In the genomic region with DNA sequence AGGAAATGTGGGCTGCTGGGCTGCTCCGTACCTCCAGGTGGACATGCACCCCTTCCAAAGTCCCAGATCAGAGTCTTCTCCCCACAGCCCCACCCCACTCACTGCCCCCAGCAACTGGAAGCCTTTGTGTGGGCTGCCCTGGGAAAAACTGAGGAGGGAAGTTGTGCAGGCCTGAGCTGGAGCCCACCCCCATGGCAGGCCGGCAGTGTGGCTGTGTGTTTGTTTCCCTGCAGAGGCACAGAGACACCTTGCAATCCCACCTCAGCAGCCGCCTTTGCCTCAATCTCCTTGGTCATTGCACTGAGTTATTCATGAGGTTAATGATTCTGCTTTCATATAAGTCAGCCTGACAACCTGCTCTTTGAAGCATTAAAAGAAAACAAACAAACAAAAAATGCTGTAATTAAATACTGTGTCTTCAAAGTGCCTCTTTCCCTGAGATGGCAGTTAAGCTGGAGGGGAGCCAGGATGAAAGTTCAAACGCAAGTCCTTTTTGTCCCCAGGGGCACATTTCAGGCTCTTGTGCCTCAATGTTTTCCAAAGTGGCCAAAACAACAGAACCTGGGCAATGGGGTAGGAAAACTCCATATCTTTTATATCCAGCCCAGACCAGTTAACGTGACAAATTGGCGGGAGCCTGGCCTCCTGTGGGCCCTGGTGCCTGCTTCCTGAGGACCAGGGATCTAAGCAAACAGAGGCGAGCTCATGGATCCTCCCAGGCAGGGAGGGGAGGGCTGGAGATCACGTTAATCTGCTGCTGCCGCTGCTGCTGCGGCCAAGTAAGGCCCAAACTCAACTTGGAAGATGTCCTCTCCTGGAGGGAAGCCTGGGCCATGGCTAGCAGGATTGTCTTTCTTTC, we compare ENCODE assay signal across 16 cellular contexts. TPM values are rescaled to one million over a fixed set of nuclear protein-coding genes. Genes with fewer than 3 reads are reported as not detected.
DNase-seq lines count a peak whose midpoint lies in the region; ATAC-seq and TF ChIP-seq lines count a peak whose summit lies in the region.
"Had no signal": no experiment of that assay in that cellular context is flagged by ENCODE, and none has a peak within 500 bp of the region (broad histone marks: within the 10 kb centered on the region; RNA-seq: fewer than 3 reads in every experiment).

No MANE protein-coding gene starts in this region.

- no peak overlapping the region; the same call in 1 of the 2 replicates for H3K14ac ChIP-seq in H9 (ENCODE audit: insufficient read depth, low read length)

- H3K27ac ChIP-seq in H9 (ENCODE audit: insufficient read length, low read depth, low read length) (no peak overlapping the region), WERI-Rb-1 (no peak overlapping the region), PC-3 (ENCODE audit: low read length) (no peak overlapping the region)
- H3K27ac ChIP-seq: SJCRH30, skin epidermis, suprapubic skin had no signal

- WGBS in H9 (ENCODE audit: extremely low coverage, insufficient read length, low lambda C conversion rate), result no CpG with 5 or more reads among the region's 10 CpGs

- H3K9ac ChIP-seq in H9 (ENCODE audit: extremely low read depth, insufficient read length, low read length), result no peak overlapping the region
- no peak overlapping the region for H3K9ac ChIP-seq in PC-3 (ENCODE audit: low read length)

- no peak overlapping the region for H2BK15ac ChIP-seq in H9 (ENCODE audit: low read depth, low read length)

- CTCF ChIA-PET in PC-3 (lab: Charles Lee), result no interaction called here

- H3K36me3 Mint-ChIP-seq in H9 (ENCODE audit: insufficient read depth in 1 of 3, low read depth in 3 of 3) (no peaks in the 10 kb centered on the region), nephron progenitor cell (ENCODE audit: low read depth) (no peaks in the 10 kb centered on the region)
- H3K36me3 Mint-ChIP-seq: activated naive CD8-positive, alpha-beta T cell had no signal

- H3K4me3 Mint-ChIP-seq in H9 (no peak overlapping the region), nephron progenitor cell (no peak overlapping the region)
- H3K4me3 Mint-ChIP-seq: activated naive CD8-positive, alpha-beta T cell; CD4-positive, alpha-beta T cell; central memory CD8-positive, alpha-beta T cell; IgD-negative memory B cell had no signal

- H2AK5ac ChIP-seq in H9 (ENCODE audit: insufficient read length, low read length), result no peak overlapping the region

- no peaks in the 10 kb centered on the region for H3K36me3 ChIP-seq in WERI-Rb-1
- H3K36me3 ChIP-seq in PC-3 (ENCODE audit: low read depth, low read length), result no peaks in the 10 kb centered on the region
- H3K36me3 ChIP-seq: SJCRH30, suprapubic skin had no signal

- H3K18ac ChIP-seq in H9 (ENCODE audit: insufficient read length, low read depth, low read length), result no peak overlapping the region

- no peaks in the 10 kb centered on the region for H3K79me1 ChIP-seq in H9 (ENCODE audit: insufficient read depth, low read depth, low read length, poor library complexity, severe bottlenecking)

- H2BK5ac ChIP-seq in H9 (ENCODE audit: insufficient read length, low read length), result no peak overlapping the region

- H3K27ac Mint-ChIP-seq in H9 (no peak overlapping the region), nephron progenitor cell (peak overlapping the region; percentile 83)
- H3K27ac Mint-ChIP-seq: activated naive CD8-positive, alpha-beta T cell; CD4-positive, alpha-beta T cell; IgD-negative memory B cell had no signal

- H3K27me3 ChIP-seq in H9 (ENCODE audit: insufficient read depth, low read length) (no peaks in the 10 kb centered on the region), WERI-Rb-1 (ENCODE audit: insufficient read depth, low read depth, severe bottlenecking) (no peaks in the 10 kb centered on the region), PC-3 (ENCODE audit: low read length) (no peaks in the 10 kb centered on the region)
- H3K27me3 ChIP-seq: suprapubic skin had no signal

- no TSS peak for BruUV-seq in PC-3 (replicated peaks; lab: Mats Ljungman, UMichigan)

- H2BK20ac ChIP-seq in H9 (ENCODE audit: low read depth, low read length, poor library complexity, severe bottlenecking), result no peak overlapping the region

- H3K23me2 ChIP-seq in H9 (ENCODE audit: insufficient read length, low read depth, low read length, poor library complexity, severe bottlenecking), result no peaks in the 10 kb centered on the region

- H3T11ph ChIP-seq in H9 (ENCODE audit: low read length), result no peak overlapping the region

- no peaks in the 10 kb centered on the region for H3K79me2 ChIP-seq in H9 (ENCODE audit: insufficient read depth, low read length)
- no peaks in the 10 kb centered on the region for H3K79me2 ChIP-seq in PC-3 (ENCODE audit: low read length)

- H4K91ac ChIP-seq in H9 (ENCODE audit: insufficient read length, low read depth, low read length), result no peak overlapping the region

- no peak overlapping the region for H3K4ac ChIP-seq in H9 (ENCODE audit: low read depth, low read length)

- H3K56ac ChIP-seq in H9 (ENCODE audit: insufficient read length, low read depth, low read length), result no peak overlapping the region

- H4K5ac ChIP-seq in H9 (ENCODE audit: insufficient read length, low read depth, low read length), result no peak overlapping the region

- POLR2A ChIA-PET in PC-3 (lab: Charles Lee; ENCODE audit: unreplicated experiment), result no interaction called here

- no peak overlapping the region for H2BK12ac ChIP-seq in H9 (ENCODE audit: insufficient read length, low read depth, low read length)

- H3K9me3 Mint-ChIP-seq in H9, result no peaks in the 10 kb centered on the region
- peaks cover 3% of the 10 kb centered on the region for H3K9me3 Mint-ChIP-seq in nephron progenitor cell
- H3K9me3 Mint-ChIP-seq: CD4-positive, alpha-beta T cell; IgD-negative memory B cell had no signal

- no peak overlapping the region for H4K8ac ChIP-seq in H9 (replicated peaks; ENCODE audit: insufficient read length, low read depth, low read length)

- H2BK120ac ChIP-seq in H9 (ENCODE audit: low read depth, low read length, poor library complexity, severe bottlenecking), result no peak overlapping the region

- H3F3A ChIP-seq in PC-3 (ENCODE audit: low read length, unreplicated experiment), result no peaks in the 10 kb centered on the region

- peaks cover 11% of the 10 kb centered on the region for H3K27me3 Mint-ChIP-seq in H9 (ENCODE audit: low read depth)
- peaks cover 10% of the 10 kb centered on the region for H3K27me3 Mint-ChIP-seq in nephron progenitor cell (ENCODE audit: low read depth, poor library complexity)

- no peaks in the 10 kb centered on the region for H3K9me2 ChIP-seq in PC-3 (replicated peaks; ENCODE audit: low read length)

- H2AFZ ChIP-seq in H9 (ENCODE audit: low read length), result no peak overlapping the region
- H2AFZ ChIP-seq in PC-3 (ENCODE audit: low read length), result no peak overlapping the region

- H3K4me1 ChIP-seq in H9 (ENCODE audit: insufficient read depth, low read length), result no peaks in the 10 kb centered on the region; the same call in 1 of the 2 replicates
- no peaks in the 10 kb centered on the region for H3K4me1 ChIP-seq in PC-3 (ENCODE audit: insufficient read depth, low read length)
- H3K4me1 ChIP-seq: SJCRH30 had no signal

- no peak overlapping the region for H3K23ac ChIP-seq in H9 (ENCODE audit: insufficient read length, low read depth, low read length)

- H3K9me3 ChIP-seq in H9 (ENCODE audit: control insufficient read depth, low read depth, low read length), result no peaks in the 10 kb centered on the region
- no peaks in the 10 kb centered on the region for H3K9me3 ChIP-seq in WERI-Rb-1 (ENCODE audit: severe bottlenecking)
- no peaks in the 10 kb centered on the region for H3K9me3 ChIP-seq in PC-3 (ENCODE audit: low read length)
- H3K9me3 ChIP-seq: SJCRH30, suprapubic skin had no signal

- DNase-seq in H9, result peak; percentile 36
- peak; percentile 65 for DNase-seq in NCI-H187 treated with DMSO at 0.1 percent for 48 hours (lab: John Stamatoyannopoulos, UW)
- peak; percentile 38 for DNase-seq in WERI-Rb-1
- peak; percentile 28 for DNase-seq in nephron progenitor cell
- no peak for DNase-seq in DMS114 treated with DMSO at 0.1 percent for 48 hours (lab: John Stamatoyannopoulos, UW; ENCODE audit: unreplicated experiment)
- DNase-seq in PC-3, result no peak
- DNase-seq: CD4-positive, alpha-beta T cell; NCI-H524 had no signal

- no peak for TF ChIP-seq CTCF in H9 (conservative IDR thresholded peaks at IDR 0.05)
- no peak for TF ChIP-seq CTCF in WERI-Rb-1 (IDR thresholded peaks at IDR 0.05; ENCODE audit: low read depth, low read length)
- TF ChIP-seq CTCF in nephron progenitor cell (IDR thresholded peaks at IDR 0.05), result no peak
- no peak for TF ChIP-seq CTCF in PC-3 (conservative IDR thresholded peaks at IDR 0.05; ENCODE audit: low read depth, low read length)

- H3K4me3 ChIP-seq in WERI-Rb-1 (ENCODE audit: low read depth, low read length), result no peak overlapping the region
- no peak overlapping the region for H3K4me3 ChIP-seq in PC-3 (ENCODE audit: low read length)
- H3K4me3 ChIP-seq: lung, SJCRH30, skin epidermis, suprapubic skin had no signal

- intact Hi-C loops in PC-3 (cut with micrococcal nuclease), result no loop called here

- peaks cover 9 to 19% of the 10 kb centered on the region in 2 experiments for H3K4me1 Mint-ChIP-seq in H9
- peaks cover 68% of the 10 kb centered on the region for H3K4me1 Mint-ChIP-seq in nephron progenitor cell

- no peaks in the 10 kb centered on the region for H4K20me1 ChIP-seq in H9 (ENCODE audit: control insufficient read depth, insufficient read depth, insufficient read length)
- no peaks in the 10 kb centered on the region for H4K20me1 ChIP-seq in PC-3 (ENCODE audit: low read length)

- no peak for ATAC-seq in PC-3
- ATAC-seq in HG03025 (IDR thresholded peaks at IDR 0.05; ENCODE audit: low FRiP score, unreplicated experiment), result no peak

- H3K4me2 ChIP-seq in H9 (ENCODE audit: insufficient read depth, insufficient read length, low read length) (no peak overlapping the region), PC-3 (ENCODE audit: low read length) (no peak overlapping the region)

RNA-seq across cellular contexts. Expression of a gene that starts 51.9 kb away (rescaled TPM):
- total RNA-seq in H9 (2021) (4.2 and 4.4 TPM in 2 replicates), PC-3 (2014; rRNA removed) (not detected in 2 replicates)
- total RNA-seq: CD4-positive, alpha-beta T cell had no signal

Comparison
In these comparisons a context has a peak if more than half of its experiments do, and no peak if none do; other contexts are left out.
1. DNase-seq: peak in H9 (single experiment), NCI-H187 treated with DMSO at 0.1 percent for 48 hours (single experiment), WERI-Rb-1 (single experiment) and nephron progenitor cell (single experiment); none in DMS114 treated with DMSO at 0.1 percent for 48 hours (single experiment) and PC-3 (single experiment).